In the genomic region with DNA sequence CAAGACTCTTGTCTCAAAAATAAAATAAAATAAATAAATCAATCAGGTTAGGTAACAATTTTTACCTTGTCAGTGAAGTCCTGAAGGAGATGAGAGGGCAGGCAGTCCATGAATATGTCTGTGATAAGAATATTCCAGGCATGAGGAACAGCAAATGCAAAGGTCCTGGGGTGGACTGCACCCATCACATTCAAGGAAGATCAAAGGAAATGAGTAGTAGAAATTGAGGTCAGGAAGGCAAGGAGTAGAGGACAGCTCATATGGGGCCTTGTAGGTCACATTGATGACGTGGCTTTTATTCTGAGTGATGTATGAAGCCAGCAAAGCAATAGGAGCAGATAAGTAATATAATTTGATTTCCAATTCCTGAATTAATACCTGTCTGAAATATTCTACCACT, we compare ENCODE assay signal across 30 cellular contexts.
"Had no signal": no experiment of that assay in that cellular context is flagged by ENCODE, and none has a peak within 500 bp of the region (broad histone marks: within the 10 kb centered on the region; RNA-seq: fewer than 3 reads in every experiment).

No MANE protein-coding gene starts in this region.

- H3K36me3 ChIP-seq: neutrophil, pancreas, prostate gland, spleen, suprapubic skin, tibial artery, transverse colon, upper lobe of right lung, uterus had no signal

- H3K4me1 Mint-ChIP-seq: nephron progenitor cell; neural crest cell; stimulated activated memory B cell treated with anti-CD40 and anti-IgM and Interleukin-4, amounts not matched to agents 10 μg/mL and 1 μg/mL and 100 μg/mL, for 72 hours; stimulated activated naive CD8-positive, alpha-beta T cell treated with anti-CD3 and anti-CD28 coated beads, Interleukin-15, amount 100 ng/mL, for 72 hours had no signal

- H3K4me3 Mint-ChIP-seq: naive thymus-derived CD8-positive, alpha-beta T cell; natural killer cell treated with Interleukin-12 subunit alpha and Interleukin-12 subunit beta and Interleukin-15 and Interleukin-18, amount 100 ng/mL, for 72 hours; nephron progenitor cell; neural crest cell; stimulated activated memory B cell treated with anti-CD40 and anti-IgM and Interleukin-4, amounts not matched to agents 10 μg/mL and 1 μg/mL and 100 μg/mL, for 72 hours; stimulated activated naive CD8-positive, alpha-beta T cell treated with anti-CD3 and anti-CD28 coated beads, Interleukin-15, amount 100 ng/mL, for 72 hours; type B pancreatic cell had no signal

- H3K27me3 ChIP-seq: neutrophil, pancreas, spleen, suprapubic skin, testis, tibial artery, transverse colon, upper lobe of right lung, uterus had no signal

- H3K36me3 Mint-ChIP-seq: natural killer cell treated with Interleukin-12 subunit alpha and Interleukin-12 subunit beta and Interleukin-15 and Interleukin-18, amount 100 ng/mL, for 72 hours; stimulated activated memory B cell treated with anti-CD40 and anti-IgM and Interleukin-4, amounts not matched to agents 10 μg/mL and 1 μg/mL and 100 μg/mL, for 72 hours; type B pancreatic cell had no signal

- H3K4me1 ChIP-seq: pancreas, prostate gland, suprapubic skin, testis, upper lobe of right lung, uterus had no signal

- H3K27me3 Mint-ChIP-seq: stimulated activated memory B cell treated with anti-CD40 and anti-IgM and Interleukin-4, amounts not matched to agents 10 μg/mL and 1 μg/mL and 100 μg/mL, for 72 hours; stimulated activated naive CD8-positive, alpha-beta T cell treated with anti-CD3 and anti-CD28 coated beads, Interleukin-15, amount 100 ng/mL, for 72 hours; type B pancreatic cell had no signal

- ATAC-seq: naive thymus-derived CD8-positive, alpha-beta T cell; natural killer cell treated with Interleukin-12 subunit alpha and Interleukin-12 subunit beta and Interleukin-15 and Interleukin-18, amount 100 ng/mL, for 72 hours; pancreas; right cardiac atrium; sciatic nerve; stimulated activated memory B cell treated with anti-CD40 and anti-IgM and Interleukin-4, amounts not matched to agents 10 μg/mL and 1 μg/mL and 100 μg/mL, for 72 hours; stimulated activated naive CD8-positive, alpha-beta T cell treated with anti-CD3 and anti-CD28 coated beads, Interleukin-15, amount 100 ng/mL, for 72 hours; stimulated activated naive CD8-positive, alpha-beta T cell treated with anti-CD3 and anti-CD28 coated beads, Interleukin-15, Interleukin-2, amounts not matched to agents 100 U/mL and 50 U/mL, for 24 hours; upper lobe of right lung had no signal

- H3K4me3 ChIP-seq: pancreas, prostate gland, skin epidermis, smooth muscle cell, spleen, suprapubic skin, testis, tibial artery, transverse colon, upper lobe of right lung, uterus had no signal

- DNase-seq: naive thymus-derived CD8-positive, alpha-beta T cell; nephron progenitor cell; nucleus accumbens; pancreas; right cardiac atrium; spleen; stimulated activated CD4-positive, alpha-beta T cell treated with anti-CD3 and anti-CD28 coated beads, Interleukin-12 subunit alpha, Interleukin-12 subunit beta, amount 100 ng/mL, for 4 hours; stimulated activated CD4-positive, alpha-beta T cell treated with anti-CD3 and anti-CD28 coated beads, Interleukin-1b, Interleukin-23, amount 100 ng/mL, for 48 hours; stimulated activated CD4-positive, alpha-beta T cell treated with anti-CD3 and anti-CD28 coated beads, Interleukin-4, amount 100 ng/mL, for 1 hour; stimulated activated CD4-positive, alpha-beta T cell treated with anti-CD3 and anti-CD28 coated beads, Interleukin-4, amount 100 ng/mL, for 4 hours; stimulated activated CD8-positive, alpha-beta memory T cell treated with anti-CD3 and anti-CD28 coated beads, Interleukin-4, amount 100 ng/mL, for 48 hours; stimulated activated naive CD4-positive, alpha-beta T cell; stimulated activated naive CD8-positive, alpha-beta T cell treated with anti-CD3 and anti-CD28 coated beads, Interleukin-15, amount 100 ng/mL, for 72 hours; stimulated activated naive CD8-positive, alpha-beta T cell treated with anti-CD3 and anti-CD28 coated beads, Interleukin-15, Interleukin-2, amounts not matched to agents 100 U/mL and 50 U/mL, for 24 hours; substantia nigra; testis; tibial artery; transverse colon; upper lobe of right lung; uterus had no signal

- H3K27ac ChIP-seq: neutrophil, pancreas, prostate gland, skin epidermis, spleen, suprapubic skin, testis, tibial artery, transverse colon, upper lobe of right lung, uterus had no signal

- H3K27ac Mint-ChIP-seq: naive thymus-derived CD8-positive, alpha-beta T cell; natural killer cell treated with Interleukin-12 subunit alpha and Interleukin-12 subunit beta and Interleukin-15 and Interleukin-18, amount 100 ng/mL, for 72 hours; nephron progenitor cell; stimulated activated memory B cell treated with anti-CD40 and anti-IgM and Interleukin-4, amounts not matched to agents 10 μg/mL and 1 μg/mL and 100 μg/mL, for 72 hours; stimulated activated naive CD8-positive, alpha-beta T cell treated with anti-CD3 and anti-CD28 coated beads, Interleukin-15, amount 100 ng/mL, for 72 hours; type B pancreatic cell had no signal

- H3K9me3 ChIP-seq: neutrophil, pancreas, prostate gland, suprapubic skin, testis, upper lobe of right lung had no signal
